In the genomic region with DNA sequence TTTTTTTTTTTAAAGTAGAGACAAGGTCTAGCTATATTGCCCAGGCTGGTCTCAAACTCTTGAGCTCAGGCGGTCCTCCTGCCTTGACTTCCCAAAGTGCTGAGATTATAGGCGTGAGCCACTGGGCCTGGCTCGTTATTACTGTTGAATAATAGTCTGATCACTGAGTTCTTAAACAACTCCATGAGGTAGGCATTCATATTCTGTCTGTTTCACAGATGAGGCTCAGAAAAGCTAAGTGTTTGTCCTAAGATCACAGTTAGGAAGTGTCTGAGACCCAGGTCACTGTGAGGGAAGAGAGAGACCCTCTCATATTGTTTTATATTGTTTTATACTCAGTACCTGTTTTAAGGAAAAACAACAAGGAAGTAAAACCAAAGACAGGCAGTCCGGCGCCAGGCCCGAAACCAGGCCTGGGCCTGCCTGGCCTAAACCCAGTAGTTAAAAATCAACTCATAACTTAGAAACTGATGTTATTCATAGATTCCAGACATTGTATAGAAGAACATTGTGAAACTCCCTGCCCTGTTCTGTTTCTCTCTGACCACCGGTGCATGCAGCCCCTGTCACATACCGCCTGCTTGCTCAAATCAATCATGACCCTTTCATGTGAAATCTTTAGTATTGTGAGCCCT, we compare ENCODE assay signal across 1 cellular context.
TF ChIP-seq lines count a peak whose summit lies in the region.

No MANE protein-coding gene starts in this region.

TF ChIP-seq in HepG2, 621 proteins besides CTCF, POLR2A, EP300 and RAD21:
- TF ChIP-seq, protein P1, sequence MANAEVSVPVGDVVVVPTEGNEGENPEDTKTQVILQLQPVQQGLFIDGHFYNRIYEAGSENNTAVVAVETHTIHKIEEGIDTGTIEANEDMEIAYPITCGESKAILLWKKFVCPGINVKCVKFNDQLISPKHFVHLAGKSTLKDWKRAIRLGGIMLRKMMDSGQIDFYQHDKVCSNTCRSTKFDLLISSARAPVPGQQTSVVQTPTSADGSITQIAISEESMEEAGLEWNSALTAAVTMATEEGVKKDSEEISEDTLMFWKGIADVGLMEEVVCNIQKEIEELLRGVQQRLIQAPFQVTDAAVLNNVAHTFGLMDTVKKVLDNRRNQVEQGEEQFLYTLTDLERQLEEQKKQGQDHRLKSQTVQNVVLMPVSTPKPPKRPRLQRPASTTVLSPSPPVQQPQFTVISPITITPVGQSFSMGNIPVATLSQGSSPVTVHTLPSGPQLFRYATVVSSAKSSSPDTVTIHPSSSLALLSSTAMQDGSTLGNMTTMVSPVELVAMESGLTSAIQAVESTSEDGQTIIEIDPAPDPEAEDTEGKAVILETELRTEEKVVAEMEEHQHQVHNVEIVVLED (CRISPR knock-in tag; IDR thresholded peaks at IDR 0.05; ENCODE audit: borderline replicate concordance) = 0 out of 2 replicates have a peak, but pooled peaks have one; percentile 3
- TF ChIP-seq ZNF121 (CRISPR knock-in tag; IDR thresholded peaks at IDR 0.05) = peak; percentile 34; the same call in 1 of the 2 replicates
- TF ChIP-seq PHF21A (CRISPR knock-in tag; IDR thresholded peaks at IDR 0.05) = 0 out of 2 replicates have a peak, but pooled peaks have one; percentile 7
- 0 out of 2 replicates have a peak, but pooled peaks have one; percentile 8 for TF ChIP-seq ZNF329 (CRISPR knock-in tag; IDR thresholded peaks at IDR 0.05; ENCODE audit: low read depth)
- TF ChIP-seq, protein P2, sequence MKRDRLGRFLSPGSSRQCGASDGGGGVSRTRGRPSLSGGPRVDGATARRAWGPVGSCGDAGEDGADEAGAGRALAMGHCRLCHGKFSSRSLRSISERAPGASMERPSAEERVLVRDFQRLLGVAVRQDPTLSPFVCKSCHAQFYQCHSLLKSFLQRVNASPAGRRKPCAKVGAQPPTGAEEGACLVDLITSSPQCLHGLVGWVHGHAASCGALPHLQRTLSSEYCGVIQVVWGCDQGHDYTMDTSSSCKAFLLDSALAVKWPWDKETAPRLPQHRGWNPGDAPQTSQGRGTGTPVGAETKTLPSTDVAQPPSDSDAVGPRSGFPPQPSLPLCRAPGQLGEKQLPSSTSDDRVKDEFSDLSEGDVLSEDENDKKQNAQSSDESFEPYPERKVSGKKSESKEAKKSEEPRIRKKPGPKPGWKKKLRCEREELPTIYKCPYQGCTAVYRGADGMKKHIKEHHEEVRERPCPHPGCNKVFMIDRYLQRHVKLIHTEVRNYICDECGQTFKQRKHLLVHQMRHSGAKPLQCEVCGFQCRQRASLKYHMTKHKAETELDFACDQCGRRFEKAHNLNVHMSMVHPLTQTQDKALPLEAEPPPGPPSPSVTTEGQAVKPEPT (CRISPR knock-in tag; IDR thresholded peaks at IDR 0.05; ENCODE audit: low read depth) = peak; percentile 2; the same call in 1 of the 2 replicates
- 0 out of 2 replicates have a peak, but pooled peaks have one; percentile 54 for TF ChIP-seq ARID2 (CRISPR knock-in tag; IDR thresholded peaks at IDR 0.05; ENCODE audit: borderline replicate concordance)
- TF ChIP-seq REPIN1 (CRISPR knock-in tag; IDR thresholded peaks at IDR 0.05; ENCODE audit: borderline replicate concordance, low read depth) = 0 out of 2 replicates have a peak, but pooled peaks have one; percentile 1
- TF ChIP-seq ZFY (CRISPR knock-in tag; IDR thresholded peaks at IDR 0.05) = peak; percentile 59
- TF ChIP-seq, protein P3, sequence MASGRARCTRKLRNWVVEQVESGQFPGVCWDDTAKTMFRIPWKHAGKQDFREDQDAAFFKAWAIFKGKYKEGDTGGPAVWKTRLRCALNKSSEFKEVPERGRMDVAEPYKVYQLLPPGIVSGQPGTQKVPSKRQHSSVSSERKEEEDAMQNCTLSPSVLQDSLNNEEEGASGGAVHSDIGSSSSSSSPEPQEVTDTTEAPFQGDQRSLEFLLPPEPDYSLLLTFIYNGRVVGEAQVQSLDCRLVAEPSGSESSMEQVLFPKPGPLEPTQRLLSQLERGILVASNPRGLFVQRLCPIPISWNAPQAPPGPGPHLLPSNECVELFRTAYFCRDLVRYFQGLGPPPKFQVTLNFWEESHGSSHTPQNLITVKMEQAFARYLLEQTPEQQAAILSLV (CRISPR knock-in tag; IDR thresholded peaks at IDR 0.05; ENCODE audit: borderline replicate concordance) = 0 out of 2 replicates have a peak, but pooled peaks have one; percentile 1
- TF ChIP-seq ZFX (CRISPR knock-in tag; IDR thresholded peaks at IDR 0.05; ENCODE audit: low read depth) = 0 out of 2 replicates have a peak, but pooled peaks have one; percentile 61
